Comparison of ENCODE assay signal across 20 cellular contexts in the genomic region with DNA sequence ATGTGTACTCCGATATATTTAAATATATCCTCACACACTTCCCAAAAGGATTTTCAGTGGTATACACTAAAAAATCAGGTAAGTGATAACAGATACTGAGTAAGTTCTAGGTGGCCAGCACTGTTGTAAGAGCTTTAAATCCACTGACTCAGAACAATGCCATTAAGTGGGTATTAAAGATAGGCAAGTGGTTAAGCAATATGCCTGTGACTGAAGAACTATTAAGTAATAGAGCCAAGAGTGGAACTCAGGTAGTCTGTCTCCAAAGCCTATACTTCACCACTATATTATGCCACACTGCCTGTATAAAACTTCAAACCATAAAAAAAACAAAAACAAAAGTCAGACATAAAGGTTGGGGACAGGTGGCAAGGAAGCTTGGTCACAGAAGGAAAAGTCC.
"Had no signal": no experiment of that assay in that cellular context is flagged by ENCODE, and none has a peak within 500 bp of the region (broad histone marks: within the 10 kb centered on the region; RNA-seq: fewer than 3 reads in every experiment).

No MANE protein-coding gene starts in this region.

- H3K27me3 ChIP-seq: ascending aorta, esophagus muscularis mucosa, hepatocyte, neural progenitor cell, stomach had no signal

- H3K4me3 ChIP-seq: ascending aorta, esophagus muscularis mucosa, hepatocyte, mucosa of descending colon, neural progenitor cell, skin epidermis, stomach had no signal

- H3K9me3 ChIP-seq: ascending aorta, esophagus muscularis mucosa, mucosa of descending colon, stomach had no signal

- H3K27ac ChIP-seq: esophagus muscularis mucosa, hepatocyte, neural progenitor cell, skin epidermis, stomach had no signal

- ATAC-seq: activated CD4-positive, CD25-positive, alpha-beta regulatory T cell treated with anti-CD3 and anti-CD28 coated beads, Interleukin-2, amount 50 U/mL, for 24 hours; activated naive CD8-positive, alpha-beta T cell treated with anti-CD3 and anti-CD28 coated beads, Interleukin-2, amount 50 U/mL, for 24 hours; mucosa of descending colon; right cardiac atrium had no signal

- DNase-seq: activated CD8-positive, alpha-beta memory T cell treated with anti-CD3 and anti-CD28 coated beads for 24 hours; activated CD8-positive, alpha-beta memory T cell treated with anti-CD3 and anti-CD28 coated beads, Interleukin-2, amount 50 U/mL, for 48 hours; activated effector memory CD4-positive, alpha-beta T cell treated with Interleukin-2 at 50 U/mL for 16 hours; activated naive CD4-positive, alpha-beta T cell treated with anti-CD3 and anti-CD28 coated beads, Interleukin-2, amount 10 ng/mL, durations not matched to agents 7 days and 5 days; activated naive CD8-positive, alpha-beta T cell treated with anti-CD3 and anti-CD28 coated beads, Interleukin-2, amount 50 U/mL, for 24 hours; activated T-cell treated with anti-CD3 and anti-CD28 coated beads, Interleukin-2, amount 50 U/mL, for 48 hours; cerebellar nuclear complex; effector CD4-positive, alpha-beta T cell; mucosa of descending colon; naive B cell; right cardiac atrium; stimulated activated CD4-positive, alpha-beta T cell treated with anti-CD3 and anti-CD28 coated beads, Interleukin-2, amount 100 ng/mL, for 48 hours; stomach had no signal

- FAIRE-seq: keratinocyte had no signal
